11 cellular contexts compared by ENCODE assay signal in genomic region chr11:286976-287820, GRCh38. TPM values are rescaled to one million over a fixed set of nuclear protein-coding genes. Genes with fewer than 3 reads are reported as not detected.
DNase-seq lines count a peak whose midpoint lies in the region; ATAC-seq and TF ChIP-seq lines count a peak whose summit lies in the region.
"Not testable (repeated sequence)": the region's sequence is repeated elsewhere in the genome, so short reads cannot be mapped to it uniquely, and the experiment has no call there.
"Had no signal": no experiment of that assay in that cellular context is flagged by ENCODE, and none has a peak within 500 bp of the region (broad histone marks: within the 10 kb centered on the region; RNA-seq: fewer than 3 reads in every experiment).

No MANE protein-coding gene starts in this region.

- ATAC-seq in sciatic nerve: not testable (repeated sequence)

- peak overlapping the region; percentile 94 for H3K27ac Mint-ChIP-seq in activated CD4-positive, alpha-beta T cell treated with anti-CD3 and anti-CD28 coated beads, Interleukin-2, amount 10 ng/mL, durations not matched to agents 7 days and 5 days
- not testable (repeated sequence) for H3K27ac Mint-ChIP-seq in endodermal cell

- H3K4me2 ChIP-seq in mesendoderm (ENCODE audit: low read length): not testable (repeated sequence)

- H3K27me3 ChIP-seq in endodermal cell (ENCODE audit: control insufficient read depth, insufficient read depth, low read length, poor library complexity, severe bottlenecking): peaks cover 25% of the 10 kb centered on the region
- H3K27me3 ChIP-seq in mesendoderm (ENCODE audit: insufficient read depth, low read length, poor library complexity); thyroid gland: not testable (repeated sequence)

- not testable (repeated sequence) for H2BK15ac ChIP-seq in mesendoderm (replicated peaks; ENCODE audit: low read depth)

- H3K27ac ChIP-seq in endodermal cell (ENCODE audit: low read depth, low read length); mesendoderm (ENCODE audit: low read depth, low read length); thyroid gland: not testable (repeated sequence)

- CTCF ChIA-PET in activated CD4-positive, alpha-beta T cell treated with anti-CD3 and anti-CD28 coated beads, Interleukin-2, amount 10 ng/mL, durations not matched to agents 7 days and 5 days (lab: Charles Lee): interaction anchor here (0.6 to 1.9 kb wide), 4 partner anchors 8 to 37 kb away, joined by 3 to 5 read pairs (median 4); no protein-coding TSS in a partner anchor

- DNase-seq in NCI-H69 (lab: John Stamatoyannopoulos, UW) (peak; percentile 23), endodermal cell (peak; percentile 50), sciatic nerve (ENCODE audit: low spot score) (peak; percentile 61), thyroid gland (peak; percentile 48 to 57)
- DNase-seq in activated CD4-positive, alpha-beta T cell treated with anti-CD3 and anti-CD28 coated beads, Interleukin-2, amount 10 ng/mL, durations not matched to agents 7 days and 5 days: peak; percentile 85
- peak; percentile 61 for DNase-seq in activated naive CD4-positive, alpha-beta T cell treated with Interleukin-2 at 50 U/mL for 16 hours
- DNase-seq in mesendoderm: not testable (repeated sequence)

- H3K79me2 ChIP-seq in mesendoderm (ENCODE audit: control insufficient read depth, insufficient read depth, low read length): not testable (repeated sequence)

- not testable (repeated sequence) for H3K79me1 ChIP-seq in mesendoderm (ENCODE audit: low read length)

- not testable (repeated sequence) for H2BK120ac ChIP-seq in mesendoderm (ENCODE audit: low read depth, low read length)

- H3K4me1 ChIP-seq in ES-I3 (ENCODE audit: insufficient read depth, low read length) (peaks cover 11% of the 10 kb centered on the region; the same call in 1 of the 2 replicates), mesendoderm (ENCODE audit: control insufficient read depth, low read depth, low read length) (peaks cover 12% of the 10 kb centered on the region), thyroid gland (peaks cover 13 to 20% of the 10 kb centered on the region in 2 donors)
- not testable (repeated sequence) for H3K4me1 ChIP-seq in endodermal cell (ENCODE audit: control insufficient read depth, insufficient read depth, low read length)

- not testable (repeated sequence) for H4K8ac ChIP-seq in mesendoderm (ENCODE audit: low read depth, low read length)

- H3K9me3 ChIP-seq in ES-I3 (ENCODE audit: control insufficient read depth, insufficient read depth, low read length); endodermal cell (ENCODE audit: control insufficient read depth, low read length); thyroid gland: not testable (repeated sequence)

- 92 to 93% methylated on average over 13 to 23 of the region's 27 CpGs for WGBS in endodermal cell (ENCODE audit: insufficient coverage in 1 of 2, insufficient read length in 1 of 2), 2 experiments
- no CpG with 5 or more reads among the region's 27 CpGs for WGBS in mesendoderm (ENCODE audit: extremely low coverage, insufficient coverage, low lambda C conversion rate)
- 61 to 65% methylated on average over 27 of the region's 27 CpGs for WGBS in thyroid gland, 2 donors

- not testable (repeated sequence) for H3K4me3 ChIP-seq in endodermal cell (ENCODE audit: low read length); mesendoderm (ENCODE audit: low read length)
- peak overlapping the region in 1 of 3 donors; percentile 73 for H3K4me3 ChIP-seq in thyroid gland (replicated peaks in 1 of 3)

- H3K4me3 Mint-ChIP-seq in activated CD4-positive, alpha-beta T cell treated with anti-CD3 and anti-CD28 coated beads, Interleukin-2, amount 10 ng/mL, durations not matched to agents 7 days and 5 days: peak overlapping the region; percentile 99
- H3K4me3 Mint-ChIP-seq in endodermal cell: peak overlapping the region; percentile 66

- H3K9ac ChIP-seq in ES-I3 (ENCODE audit: low read depth, low read length): peak overlapping the region; percentile 76; the same call in 1 of the 2 replicates
- not testable (repeated sequence) for H3K9ac ChIP-seq in endodermal cell (ENCODE audit: extremely low read depth, low read length, poor library complexity, severe bottlenecking); mesendoderm (ENCODE audit: low read length)

- not testable (repeated sequence) for TF ChIP-seq CTCF in endodermal cell (conservative IDR thresholded peaks at IDR 0.05); thyroid gland (IDR thresholded peaks at IDR 0.05)

- not testable (repeated sequence) for H2AK5ac ChIP-seq in mesendoderm (ENCODE audit: low read length)

- intact Hi-C loops in sciatic nerve (cut with DNase I): not testable (repeated sequence)
- intact Hi-C loops in thyroid gland (cut with DNase I): loop anchor here (10.0 kb wide), 1 partner anchor 82 kb away; the partner anchor contains the start of genes BET1L and RIC8A

- TF ChIP-seq POLR2A in thyroid gland (IDR thresholded peaks at IDR 0.05): not testable (repeated sequence)

- H3K56ac ChIP-seq in mesendoderm (ENCODE audit: low read length): peak overlapping the region; percentile 88

- not testable (repeated sequence) for H3K36me3 ChIP-seq in ES-I3 (ENCODE audit: insufficient read depth, low read length); endodermal cell (ENCODE audit: control insufficient read depth, insufficient read depth, low read length); mesendoderm (ENCODE audit: control insufficient read depth, insufficient read depth, low read length); thyroid gland

- H3K4me1 Mint-ChIP-seq in activated CD4-positive, alpha-beta T cell treated with anti-CD3 and anti-CD28 coated beads, Interleukin-2, amount 10 ng/mL, durations not matched to agents 7 days and 5 days: peaks cover 61% of the 10 kb centered on the region
- peaks cover 15% of the 10 kb centered on the region for H3K4me1 Mint-ChIP-seq in endodermal cell

- H2BK5ac ChIP-seq in mesendoderm (ENCODE audit: low read length): not testable (repeated sequence)

- peaks cover 17% of the 10 kb centered on the region for H3K27me3 Mint-ChIP-seq in activated CD4-positive, alpha-beta T cell treated with anti-CD3 and anti-CD28 coated beads, Interleukin-2, amount 10 ng/mL, durations not matched to agents 7 days and 5 days
- peaks cover 34% of the 10 kb centered on the region for H3K27me3 Mint-ChIP-seq in endodermal cell (ENCODE audit: insufficient read depth)

- H4K5ac ChIP-seq in mesendoderm (ENCODE audit: low read length): not testable (repeated sequence)

- peaks cover 46% of the 10 kb centered on the region for H3K36me3 Mint-ChIP-seq in activated CD4-positive, alpha-beta T cell treated with anti-CD3 and anti-CD28 coated beads, Interleukin-2, amount 10 ng/mL, durations not matched to agents 7 days and 5 days (ENCODE audit: low read depth)
- not testable (repeated sequence) for H3K36me3 Mint-ChIP-seq in endodermal cell (ENCODE audit: low read depth)

- H3K9me3 Mint-ChIP-seq in activated CD4-positive, alpha-beta T cell treated with anti-CD3 and anti-CD28 coated beads, Interleukin-2, amount 10 ng/mL, durations not matched to agents 7 days and 5 days; endodermal cell: not testable (repeated sequence)

- not testable (repeated sequence) for H3K23ac ChIP-seq in mesendoderm (ENCODE audit: low read length)

- H3K4ac ChIP-seq in mesendoderm (ENCODE audit: low read depth, low read length): not testable (repeated sequence)

- POLR2A ChIA-PET in activated CD4-positive, alpha-beta T cell treated with anti-CD3 and anti-CD28 coated beads, Interleukin-2, amount 10 ng/mL, durations not matched to agents 7 days and 5 days (lab: Charles Lee): interaction anchor here (1.1 kb wide), 1 partner anchor 80 kb away, joined by 4 read pairs; the partner anchor contains the start of genes BET1L and RIC8A

- H3K18ac ChIP-seq in mesendoderm (ENCODE audit: low read length): not testable (repeated sequence)

RNA-seq across cellular contexts. Expression of gene PGGHG, which starts 1.7 kb away (rescaled TPM):
- total RNA-seq in activated CD4-positive, alpha-beta T cell treated with anti-CD3 and anti-CD28 coated beads, Interleukin-2, amount 10 ng/mL, durations not matched to agents 7 days and 5 days: 100 to 1,000 TPM; 325 to 377 TPM
- total RNA-seq in endodermal cell (100 to 1,000 TPM; 129 to 186 TPM), sciatic nerve (60.3 TPM), thyroid gland (10 to 100 TPM; 21.8 to 43.3 (median 32.7) TPM)
- 36.7 TPM for polyA plus RNA-seq in endodermal cell (2013, experiment 1 of 2)
- 31.3 TPM for polyA plus RNA-seq in endodermal cell (2013, experiment 2 of 2)
- 27.3 TPM for polyA plus RNA-seq in mesendoderm (2013, experiment 1 of 2)
- polyA plus RNA-seq in mesendoderm (2013, experiment 2 of 2): 26.0 TPM

RNA-seq across cellular contexts. Expression of gene NLRP6, which starts 9.0 kb away (rescaled TPM):
- 1 to 10 TPM; 5.5 to 6.5 TPM for total RNA-seq in activated CD4-positive, alpha-beta T cell treated with anti-CD3 and anti-CD28 coated beads, Interleukin-2, amount 10 ng/mL, durations not matched to agents 7 days and 5 days
- total RNA-seq in endodermal cell: not detected
- polyA plus RNA-seq in endodermal cell (2013, experiment 1 of 2): not detected
- not detected for polyA plus RNA-seq in endodermal cell (2013, experiment 2 of 2)
- polyA plus RNA-seq in mesendoderm (2013, experiment 1 of 2): not detected
- polyA plus RNA-seq in mesendoderm (2013, experiment 2 of 2): not detected
- 0.36 TPM for total RNA-seq in sciatic nerve
- total RNA-seq in thyroid gland: under 1 TPM; 0.13 to 0.73 (median 0.28) TPM
- total RNA-seq: LHCN-M2 had no signal
- polyA plus RNA-seq: BJ had no signal

RNA-seq across cellular contexts. Expression of gene IFITM5, which starts 12.1 kb away (rescaled TPM):
- not detected for total RNA-seq in activated CD4-positive, alpha-beta T cell treated with anti-CD3 and anti-CD28 coated beads, Interleukin-2, amount 10 ng/mL, durations not matched to agents 7 days and 5 days
- total RNA-seq in endodermal cell: not detected
- not detected for polyA plus RNA-seq in endodermal cell (2013, experiment 1 of 2)
- polyA plus RNA-seq in endodermal cell (2013, experiment 2 of 2): not detected
- polyA plus RNA-seq in mesendoderm (2013, experiment 1 of 2): 0.13 TPM
- 0.15 TPM for polyA plus RNA-seq in mesendoderm (2013, experiment 2 of 2)
- total RNA-seq in sciatic nerve: not detected
- total RNA-seq in thyroid gland: not detected
- total RNA-seq: adrenal gland, LHCN-M2 had no signal
- polyA plus RNA-seq: adrenal gland, BJ had no signal

RNA-seq across cellular contexts. Expression of gene IFITM2, which starts 20.4 kb away (rescaled TPM):
- 1,000 to 10,000 TPM; 1,561 to 1,733 TPM for total RNA-seq in activated CD4-positive, alpha-beta T cell treated with anti-CD3 and anti-CD28 coated beads, Interleukin-2, amount 10 ng/mL, durations not matched to agents 7 days and 5 days
- total RNA-seq in endodermal cell (100 to 1,000 TPM; 262 to 367 TPM), sciatic nerve (853 TPM), thyroid gland (100 to 1,000 TPM in 1 of 4 donors, 10 to 100 TPM in 3; 83.2 to 318 (median 92.9) TPM)
- polyA plus RNA-seq in endodermal cell (2013, experiment 1 of 2): 114 TPM
- polyA plus RNA-seq in endodermal cell (2013, experiment 2 of 2): 152 TPM
- 1,871 TPM for polyA plus RNA-seq in mesendoderm (2013, experiment 1 of 2)
- polyA plus RNA-seq in mesendoderm (2013, experiment 2 of 2): 1,795 TPM

RNA-seq across cellular contexts. Expression of gene IFITM1, which starts 26.6 kb away (rescaled TPM):
- total RNA-seq in activated CD4-positive, alpha-beta T cell treated with anti-CD3 and anti-CD28 coated beads, Interleukin-2, amount 10 ng/mL, durations not matched to agents 7 days and 5 days: 1,000 to 10,000 TPM; 1,306 to 1,465 TPM
- total RNA-seq in endodermal cell: 100 to 1,000 TPM; 211 to 558 TPM
- 244 TPM for polyA plus RNA-seq in endodermal cell (2013, experiment 1 of 2)
- polyA plus RNA-seq in endodermal cell (2013, experiment 2 of 2): 241 TPM
- 1,155 TPM for polyA plus RNA-seq in mesendoderm (2013, experiment 1 of 2)
- polyA plus RNA-seq in mesendoderm (2013, experiment 2 of 2): 1,131 TPM
- 344 TPM for total RNA-seq in sciatic nerve
- 100 to 1,000 TPM in 3 of 4 donors, 10 to 100 TPM in 1; 94.3 to 163 (median 103) TPM for total RNA-seq in thyroid gland
